Comparison of ENCODE assay signal across 1 cellular context in genomic region chr15:69190091-69190490, GRCh38.
TF ChIP-seq lines count a peak whose summit lies in the region.

No MANE protein-coding gene starts in this region.

TF ChIP-seq in HepG2, 621 proteins besides CTCF, POLR2A, EP300 and RAD21:
- no peak for TF ChIP-seq ZNF160 (CRISPR knock-in tag; IDR thresholded peaks at IDR 0.05)
- TF ChIP-seq ZNF614 (CRISPR knock-in tag; IDR thresholded peaks at IDR 0.05; ENCODE audit: borderline replicate concordance): peak; percentile 99
- TF ChIP-seq ZFP41 (CRISPR knock-in tag; IDR thresholded peaks at IDR 0.05; ENCODE audit: borderline replicate concordance): no peak
TF ChIP-seq in HepG2: peak in this region for 1.
